In genomic region chr1:200435200-200435780, GRCh38 we compare ENCODE assay signal across 15 cellular contexts.
"Had no signal": no experiment of that assay in that cellular context is flagged by ENCODE, and none has a peak within 500 bp of the region (broad histone marks: within the 10 kb centered on the region; RNA-seq: fewer than 3 reads in every experiment).

No MANE protein-coding gene starts in this region.

- H3K27ac ChIP-seq: esophagus muscularis mucosa, gastrocnemius medialis, heart right ventricle, left lung, parathyroid adenoma, skin epidermis, tibial artery, uterus had no signal

- H3K4me3 ChIP-seq: esophagus muscularis mucosa, gastrocnemius medialis, heart right ventricle, left lung, skin epidermis, tibial artery, uterus had no signal

- H3K27me3 ChIP-seq: esophagus muscularis mucosa, gastrocnemius medialis, heart right ventricle, left lung, tibial artery, uterus had no signal

- H3K27ac Mint-ChIP-seq: activated CD8-positive, alpha-beta memory T cell treated with anti-CD3 and anti-CD28 coated beads, Interleukin-2, amount 10 ng/mL, durations not matched to agents 7 days and 5 days; activated naive CD4-positive, alpha-beta T cell treated with anti-CD3 and anti-CD28 coated beads, Interleukin-2, amount 50 U/mL, for 72 hours had no signal

- ATAC-seq: activated CD8-positive, alpha-beta memory T cell treated with anti-CD3 and anti-CD28 coated beads, Interleukin-2, amount 10 ng/mL, durations not matched to agents 7 days and 5 days; activated naive CD4-positive, alpha-beta T cell treated with anti-CD3 and anti-CD28 coated beads, Interleukin-2, amount 50 U/mL, for 72 hours; activated T-cell treated with anti-CD3 and anti-CD28 coated beads, Interleukin-2, amount 50 U/mL, for 4 hours; gastrocnemius medialis; heart right ventricle; left lung had no signal

- H3K79me2 ChIP-seq: parathyroid adenoma had no signal

- H3K36me3 Mint-ChIP-seq: activated naive CD4-positive, alpha-beta T cell treated with anti-CD3 and anti-CD28 coated beads, Interleukin-2, amount 50 U/mL, for 72 hours had no signal

- H3K36me3 ChIP-seq: esophagus muscularis mucosa, gastrocnemius medialis, heart right ventricle, left lung, tibial artery, uterus had no signal

- H3K9ac ChIP-seq: parathyroid adenoma had no signal

- H3K9me3 ChIP-seq: esophagus muscularis mucosa, gastrocnemius medialis, heart right ventricle, left lung, tibial artery, uterus had no signal

- H3K4me3 Mint-ChIP-seq: activated CD8-positive, alpha-beta memory T cell treated with anti-CD3 and anti-CD28 coated beads, Interleukin-2, amount 10 ng/mL, durations not matched to agents 7 days and 5 days; activated T-cell treated with anti-CD3 and anti-CD28 coated beads, Interleukin-2, amount 50 U/mL, for 4 hours had no signal

- H3K4me1 ChIP-seq: heart right ventricle, parathyroid adenoma, uterus had no signal

- H3K9me3 Mint-ChIP-seq: activated naive CD4-positive, alpha-beta T cell treated with anti-CD3 and anti-CD28 coated beads, Interleukin-2, amount 50 U/mL, for 72 hours; activated T-cell treated with anti-CD3 and anti-CD28 coated beads, Interleukin-2, amount 50 U/mL, for 4 hours had no signal

- DNase-seq: activated CD4-positive, alpha-beta T cell treated with anti-CD3 and anti-CD28 coated beads, Interleukin-2, amount 50 U/mL, for 4 hours; activated CD4-positive, CD25-positive, alpha-beta regulatory T cell treated with anti-CD3 and anti-CD28 coated beads, Interleukin-2, amount 50 U/mL, for 72 hours; activated CD8-positive, alpha-beta memory T cell treated with anti-CD3 and anti-CD28 coated beads, Interleukin-2, amount 10 ng/mL, durations not matched to agents 7 days and 5 days; activated effector memory CD4-positive, alpha-beta T cell treated with anti-CD3 and anti-CD28 coated beads, Interleukin-2, amount 50 U/mL, for 16 hours; activated T-cell treated with anti-CD3 and anti-CD28 coated beads, Interleukin-2, amount 50 U/mL, for 4 hours; amniotic stem cell; gastrocnemius medialis; heart right ventricle; left lung; tibial artery; uterus had no signal

- H2AFZ ChIP-seq: parathyroid adenoma had no signal
